9 cellular contexts compared by ENCODE assay signal in the genomic region with DNA sequence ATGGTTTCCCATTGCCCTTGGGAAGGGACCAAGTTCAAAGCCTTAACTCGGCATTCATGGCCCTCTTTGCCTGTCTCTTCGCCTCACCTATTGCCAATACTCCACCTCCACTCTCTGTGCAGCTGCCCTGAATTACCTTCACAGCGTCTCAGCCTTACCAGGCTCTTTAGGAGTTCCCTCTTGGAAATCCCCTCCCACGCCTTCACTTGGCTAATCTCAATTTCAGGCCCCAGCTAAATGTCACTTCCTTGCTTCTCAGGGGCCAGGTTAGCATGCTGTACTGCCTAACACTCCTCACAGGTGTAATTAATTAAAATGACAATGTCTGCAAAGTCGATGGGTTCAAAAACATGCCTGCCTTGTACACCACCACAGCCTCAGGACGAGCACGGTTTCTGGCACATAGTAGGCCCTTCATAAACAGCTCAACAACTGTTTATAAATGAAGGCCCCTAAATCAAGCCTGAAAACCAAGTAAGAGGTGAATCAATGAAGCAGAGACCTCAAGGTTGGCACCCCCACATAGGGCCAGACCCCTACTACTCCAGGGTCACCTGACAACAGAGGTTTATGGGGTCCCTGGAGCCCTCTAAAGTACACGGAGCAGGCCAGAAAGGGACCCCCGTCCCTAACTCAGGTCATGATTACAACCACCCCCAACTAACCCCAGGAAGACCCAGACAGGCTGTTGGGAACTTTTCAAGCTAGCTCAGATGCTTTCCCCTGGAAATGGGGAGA. TPM values are rescaled to one million over a fixed set of nuclear protein-coding genes. Genes with fewer than 3 reads are reported as not detected.
DNase-seq lines count a peak whose midpoint lies in the region; ATAC-seq and TF ChIP-seq lines count a peak whose summit lies in the region.
"Had no signal": no experiment of that assay in that cellular context is flagged by ENCODE, and none has a peak within 500 bp of the region (broad histone marks: within the 10 kb centered on the region; RNA-seq: fewer than 3 reads in every experiment).

No MANE protein-coding gene starts in this region.

- H3K27ac ChIP-seq in DOHH2 (ENCODE audit: low read depth, low read length): no peak overlapping the region
- peak overlapping the region; percentile 40; the same call in 1 of the 2 replicates for H3K27ac ChIP-seq in Panc1 (ENCODE audit: low read length)
- H3K27ac ChIP-seq in effector memory CD4-positive, alpha-beta T cell (ENCODE audit: insufficient read depth, low read length, poor library complexity, severe bottlenecking): peak overlapping the region; percentile 71
- H3K27ac ChIP-seq in rectal smooth muscle tissue (ENCODE audit: low read depth, low read length): peak overlapping the region; percentile 76
- no peak overlapping the region for H3K27ac ChIP-seq in foreskin keratinocyte

- intact Hi-C loops in Panc1 (cut with micrococcal nuclease; ENCODE audit: unreplicated experiment): loop anchor here (5.0 kb wide), 1 partner anchor 102 kb away; a partner anchor contains a TSS

- H3F3A ChIP-seq in DOHH2 (ENCODE audit: control insufficient read depth, insufficient read depth): peaks cover 12% of the 10 kb centered on the region; the same call in 1 of the 2 replicates

- BruUV-seq in Panc1 (replicated peaks; lab: Mats Ljungman, UMichigan): no TSS peak

- H3K9me2 ChIP-seq in DOHH2 (replicated peaks; ENCODE audit: control insufficient read depth, low read length): no peaks in the 10 kb centered on the region

- H3K4me3 ChIP-seq in DOHH2 (ENCODE audit: low read length): peak overlapping the region; percentile 78
- no peak overlapping the region for H3K4me3 ChIP-seq in Panc1 (ENCODE audit: low read depth in 2 of 2, low read length in 2 of 2)
- no peak overlapping the region for H3K4me3 ChIP-seq in effector memory CD4-positive, alpha-beta T cell (ENCODE audit: insufficient read depth, low read depth, low read length, poor library complexity, severe bottlenecking)
- H3K4me3 ChIP-seq in rectal smooth muscle tissue (ENCODE audit: low read length): no peak overlapping the region

- H3K9ac ChIP-seq in rectal smooth muscle tissue (ENCODE audit: low read length): no peak overlapping the region

- no peak for TF ChIP-seq CTCF in DOHH2 (IDR thresholded peaks at IDR 0.05; ENCODE audit: low read depth, low read length, poor library complexity, severe bottlenecking)
- no peak for TF ChIP-seq CTCF in Panc1 (IDR thresholded peaks at IDR 0.05)
- TF ChIP-seq CTCF in GM20000 (IDR thresholded peaks at IDR 0.05; ENCODE audit: extremely low read depth, missing control alignments): no peak
- TF ChIP-seq CTCF in foreskin keratinocyte (conservative IDR thresholded peaks at IDR 0.05): no peak

- no peaks in the 10 kb centered on the region for H3K79me2 ChIP-seq in DOHH2 (ENCODE audit: control insufficient read depth, low read length)

- CTCF ChIA-PET in Panc1 (lab: Charles Lee): no interaction called here

- POLR2A ChIA-PET in Panc1 (lab: Charles Lee): no interaction called here

- H4K20me1 ChIP-seq in DOHH2 (ENCODE audit: control insufficient read depth, insufficient read depth, low read depth, low read length): no peaks in the 10 kb centered on the region

- H3K9me3 ChIP-seq in DOHH2 (ENCODE audit: control insufficient read depth, insufficient read depth, low read length) (no peaks in the 10 kb centered on the region), Panc1 (ENCODE audit: control insufficient read depth, insufficient read depth, low read depth, low read length) (no peaks in the 10 kb centered on the region)
- H3K9me3 ChIP-seq in effector memory CD4-positive, alpha-beta T cell (ENCODE audit: control insufficient read depth, low read length): no peaks in the 10 kb centered on the region

- H3K27me3 ChIP-seq in DOHH2 (ENCODE audit: control insufficient read depth, low read length): no peaks in the 10 kb centered on the region
- H3K27me3 ChIP-seq in Panc1 (ENCODE audit: control insufficient read depth, insufficient read depth, low read length): no peaks in the 10 kb centered on the region
- no peaks in the 10 kb centered on the region for H3K27me3 ChIP-seq in effector memory CD4-positive, alpha-beta T cell (replicated peaks; ENCODE audit: control insufficient read depth, insufficient read depth, low read length, poor library complexity, severe bottlenecking)
- H3K27me3 ChIP-seq in rectal smooth muscle tissue (ENCODE audit: control insufficient read depth, insufficient read depth, low read length): no peaks in the 10 kb centered on the region
- no peaks in the 10 kb centered on the region for H3K27me3 ChIP-seq in foreskin keratinocyte

- ATAC-seq in Panc1 (no peak), GM19467 (IDR thresholded peaks at IDR 0.05; ENCODE audit: unreplicated experiment) (no peak), foreskin keratinocyte (no peak)

- peak overlapping the region; percentile 61 for H3K4me2 ChIP-seq in DOHH2 (ENCODE audit: low read length)

- in situ Hi-C loops in Panc1 (cut with HindIII; ENCODE audit: low pct_unique_long_range_greater_than_20kb, low sequenced_read_pairs): loop anchor here (25.0 kb wide), 1 partner anchor 108 kb away; a partner anchor contains a TSS

- DNase-seq in Panc1 (ENCODE audit: low read depth, low spot score) (no peak), GM20000 (ENCODE audit: low spot score) (no peak), NCI-H748 (lab: John Stamatoyannopoulos, UW; ENCODE audit: unreplicated experiment) (no peak), foreskin keratinocyte (no peak)
- peak in 2 of 3 donors; percentile 13 to 23 for DNase-seq in effector memory CD4-positive, alpha-beta T cell

- peaks cover 42% of the 10 kb centered on the region for H3K4me1 ChIP-seq in DOHH2 (ENCODE audit: control insufficient read depth, low read length)
- peaks cover 25% of the 10 kb centered on the region for H3K4me1 ChIP-seq in Panc1 (ENCODE audit: control insufficient read depth, insufficient read depth, low read length)
- peaks cover 34% of the 10 kb centered on the region for H3K4me1 ChIP-seq in effector memory CD4-positive, alpha-beta T cell (ENCODE audit: control insufficient read depth, insufficient read depth, low read length, poor library complexity, severe bottlenecking)
- H3K4me1 ChIP-seq in rectal smooth muscle tissue (ENCODE audit: control insufficient read depth, insufficient read depth, low read length): peaks cover 16% of the 10 kb centered on the region
- peaks cover 9% of the 10 kb centered on the region for H3K4me1 ChIP-seq in foreskin keratinocyte

- no peaks in the 10 kb centered on the region for H3K36me3 ChIP-seq in DOHH2 (ENCODE audit: control insufficient read depth, low read length)
- no peaks in the 10 kb centered on the region for H3K36me3 ChIP-seq in Panc1 (ENCODE audit: control insufficient read depth, insufficient read depth, low read length)
- H3K36me3 ChIP-seq in effector memory CD4-positive, alpha-beta T cell (ENCODE audit: control insufficient read depth, insufficient read depth, low read length): no peaks in the 10 kb centered on the region
- H3K36me3 ChIP-seq in rectal smooth muscle tissue (ENCODE audit: control insufficient read depth, insufficient read depth, low read length): no peaks in the 10 kb centered on the region

RNA-seq across cellular contexts. Expression of a gene that starts 11.2 kb away (rescaled TPM):
- total RNA-seq in Panc1 (2021; ENCODE audit: unreplicated experiment): 15.0 TPM
- polyA plus RNA-seq in Panc1 (2012; ENCODE audit: insufficient read length): 9.8 TPM
- 21.4 and 21.6 TPM in 2 replicates for total RNA-seq in foreskin keratinocyte
- 5.0 and 5.6 TPM in 2 replicates for polyA plus RNA-seq in foreskin keratinocyte

RNA-seq across cellular contexts. Expression of a gene that starts 32.6 kb away (rescaled TPM):
- total RNA-seq in Panc1 (2021; ENCODE audit: unreplicated experiment) (0.05 TPM), foreskin keratinocyte (not detected in 2 replicates)
- polyA plus RNA-seq in Panc1 (2012; ENCODE audit: insufficient read length): not detected
- polyA plus RNA-seq in foreskin keratinocyte: not detected in 2 replicates
- total RNA-seq: bronchial epithelial cell had no signal

Comparison
In these comparisons a context has a peak if more than half of its experiments do, and no peak if none do; other contexts are left out.
1. H3K27ac ChIP-seq: peak in Panc1 (single experiment), effector memory CD4-positive, alpha-beta T cell (single experiment) and rectal smooth muscle tissue (single experiment); none in DOHH2 (single experiment) and foreskin keratinocyte (single experiment).
2. DNase-seq: peak in effector memory CD4-positive, alpha-beta T cell (2 of 3); none in Panc1 (single experiment), GM20000 (single experiment), NCI-H748 (single experiment) and foreskin keratinocyte (0 of 2).